ENCODE assay signal across 8 cellular contexts in genomic region chr11:35166369-35167360, GRCh38. TPM values are rescaled to one million over a fixed set of nuclear protein-coding genes. Genes with fewer than 3 reads are reported as not detected.
DNase-seq lines count a peak whose midpoint lies in the region; ATAC-seq, FAIRE-seq and TF ChIP-seq lines count a peak whose summit lies in the region.

No MANE protein-coding gene starts in this region.

- no peaks in the 10 kb centered on the region for H3K27me3 Mint-ChIP-seq in activated CD8-positive, alpha-beta T cell treated with anti-CD3 and anti-CD28 coated beads for 36 hours

- peak; percentile 58 for FAIRE-seq in GM12892 (lab: Jason Lieb, UNC)

- H3K4me1 ChIP-seq in skeletal muscle tissue (ENCODE audit: control insufficient read depth in 3 of 3, insufficient read depth in 3 of 3, low read length in 3 of 3) = peaks cover 21 to 64% (median 53%) of the 10 kb centered on the region in 3 donors

- no peak overlapping the region for H3K9ac ChIP-seq in skeletal muscle tissue (ENCODE audit: low read depth in 1 of 3, low read length in 3 of 3)

- no peaks in the 10 kb centered on the region for H3K36me3 ChIP-seq in skeletal muscle tissue (ENCODE audit: control insufficient read depth in 3 of 3, insufficient read depth in 3 of 3, low read length in 3 of 3)

- peak overlapping the region; percentile 75 for H3K27ac ChIP-seq in skeletal muscle tissue (ENCODE audit: low read depth, low read length)

- H3K9me3 Mint-ChIP-seq in activated CD8-positive, alpha-beta T cell treated with anti-CD3 and anti-CD28 coated beads for 36 hours = no peaks in the 10 kb centered on the region

- H3K9me3 ChIP-seq in skeletal muscle tissue (ENCODE audit: control insufficient read depth in 3 of 3, low read length in 3 of 3) = no peaks in the 10 kb centered on the region

- H3K27me3 ChIP-seq in skeletal muscle tissue (ENCODE audit: control insufficient read depth in 3 of 3, insufficient read depth in 3 of 3, low read length in 3 of 3) = no peaks in the 10 kb centered on the region

- peak; percentile 19 for ATAC-seq in HG02885 (IDR thresholded peaks at IDR 0.05; ENCODE audit: poor library complexity, unreplicated experiment)
- peak; percentile 18 for ATAC-seq in activated CD8-positive, alpha-beta T cell treated with anti-CD3 and anti-CD28 coated beads for 36 hours
- no peak for ATAC-seq in HG03378 (IDR thresholded peaks at IDR 0.05; ENCODE audit: unreplicated experiment)

- CTCF ChIA-PET in activated CD8-positive, alpha-beta T cell treated with anti-CD3 and anti-CD28 coated beads for 36 hours (lab: Charles Lee) = interaction anchor here (0.7 to 9.1 kb wide), 16 partner anchors 6 to 225 kb away, joined by 3 to 94 read pairs (median 5); no protein-coding TSS in a partner anchor

- peak overlapping the region; percentile 63 for H3K4me3 Mint-ChIP-seq in activated CD8-positive, alpha-beta T cell treated with anti-CD3 and anti-CD28 coated beads for 36 hours

- DNase-seq in GM12892 (ENCODE audit: insufficient read length) (no peak), fibroblast of villous mesenchyme (ENCODE audit: low read depth) (peak; percentile 62), KBM-7 (no peak), SHP77 treated with DMSO at 0.1 percent for 48 hours (lab: John Stamatoyannopoulos, UW) (no peak)
- DNase-seq in activated CD8-positive, alpha-beta T cell treated with anti-CD3 and anti-CD28 coated beads for 36 hours = peak; percentile 61

- peaks cover 61% of the 10 kb centered on the region for H3K36me3 Mint-ChIP-seq in activated CD8-positive, alpha-beta T cell treated with anti-CD3 and anti-CD28 coated beads for 36 hours (ENCODE audit: low read depth)

- peak overlapping the region; percentile 98 for H3K27ac Mint-ChIP-seq in activated CD8-positive, alpha-beta T cell treated with anti-CD3 and anti-CD28 coated beads for 36 hours

- TF ChIP-seq POLR2A in GM12892 (IDR thresholded peaks at IDR 0.05; ENCODE audit: low read depth, low read length) = peak; percentile 43

- no peak overlapping the region for H3K4me3 ChIP-seq in fibroblast of villous mesenchyme (ENCODE audit: low read depth, low read length)
- peak overlapping the region in 1 of 3 donors; percentile 0 for H3K4me3 ChIP-seq in skeletal muscle tissue (ENCODE audit: low read length in 3 of 3)

- POLR2A ChIA-PET in activated CD8-positive, alpha-beta T cell treated with anti-CD3 and anti-CD28 coated beads for 36 hours (lab: Charles Lee) = interaction anchor here (0.6 to 14.8 kb wide), 16 partner anchors 8 to 238 kb away, joined by 3 to 203 read pairs (median 6); partner anchors contain the start of gene CD44

- peaks cover 97% of the 10 kb centered on the region for H3K4me1 Mint-ChIP-seq in activated CD8-positive, alpha-beta T cell treated with anti-CD3 and anti-CD28 coated beads for 36 hours (ENCODE audit: low read depth)

- no peak for TF ChIP-seq CTCF in activated CD8-positive, alpha-beta T cell treated with anti-CD3 and anti-CD28 coated beads for 36 hours (IDR thresholded peaks at IDR 0.05)
- no peak for TF ChIP-seq CTCF in fibroblast of villous mesenchyme (IDR thresholded peaks at IDR 0.05; ENCODE audit: insufficient read depth, low read depth, low read length)

- intact Hi-C loops in activated CD8-positive, alpha-beta T cell treated with anti-CD3 and anti-CD28 coated beads for 36 hours (cut with micrococcal nuclease) = loop anchor here (1.0 to 5.0 kb wide), 3 partner anchors 11 to 249 kb away; partner anchors contain the start of genes APIP and PDHX

- in situ Hi-C loops in KBM-7 (cut with MboI; ENCODE audit: low pct_unique_long_range_greater_than_20kb, low sequenced_read_pairs) = no loop called here

RNA-seq across cellular contexts. Expression of gene CD44, which starts 27.7 kb away (rescaled TPM):
- 449 TPM for polyA plus RNA-seq in GM12892 (2012; ENCODE audit: missing spikeins)
- total RNA-seq in activated CD8-positive, alpha-beta T cell treated with anti-CD3 and anti-CD28 coated beads for 36 hours = 100 to 1,000 TPM; 363 to 373 TPM
- total RNA-seq in fibroblast of villous mesenchyme (441 and 647 TPM in 2 replicates), skeletal muscle tissue (133 TPM)

Comparison
In these comparisons a context has a peak if more than half of its experiments do, and no peak if none do; other contexts are left out.
1. DNase-seq: peak in activated CD8-positive, alpha-beta T cell treated with anti-CD3 and anti-CD28 coated beads for 36 hours (single experiment) and fibroblast of villous mesenchyme (single experiment); none in GM12892 (single experiment), KBM-7 (single experiment) and SHP77 treated with DMSO at 0.1 percent for 48 hours (single experiment).